ENCODE assay signal across 35 cellular contexts in genomic region chr7:25575634-25576033, GRCh38.
"Had no signal": no experiment of that assay in that cellular context is flagged by ENCODE, and none has a peak within 500 bp of the region (broad histone marks: within the 10 kb centered on the region; RNA-seq: fewer than 3 reads in every experiment).

No MANE protein-coding gene starts in this region.

- ATAC-seq: activated CD4-positive, alpha-beta T cell treated with anti-CD3 and anti-CD28 coated beads for 36 hours; activated CD8-positive, alpha-beta memory T cell treated with anti-CD3 and anti-CD28 coated beads, Interleukin-2, amount 10 ng/mL, durations not matched to agents 7 days and 5 days; activated CD8-positive, alpha-beta T cell treated with anti-CD3 and anti-CD28 coated beads, Interleukin-2, amount 10 ng/mL, durations not matched to agents 7 days and 5 days; activated naive CD8-positive, alpha-beta T cell treated with anti-CD3 and anti-CD28 coated beads, Interleukin-2, amount 50 U/mL, for 24 hours; body of pancreas; gastroesophageal sphincter; T-helper 17 cell had no signal

- H3K9me3 ChIP-seq: adrenal gland, body of pancreas, breast epithelium, colonic mucosa, esophagus squamous epithelium, gastroesophageal sphincter had no signal

- H3K36me3 ChIP-seq: adrenal gland, breast epithelium, cardiac muscle cell, colonic mucosa, esophagus squamous epithelium, gastroesophageal sphincter had no signal

- H3K36me3 Mint-ChIP-seq: activated CD4-positive, alpha-beta memory T cell treated with anti-CD3 and anti-CD28 coated beads for 36 hours; activated CD8-positive, alpha-beta memory T cell treated with anti-CD3 and anti-CD28 coated beads, Interleukin-2, amount 10 ng/mL, durations not matched to agents 7 days and 5 days; activated naive CD4-positive, alpha-beta T cell treated with anti-CD3 and anti-CD28 coated beads, Interleukin-2, amount 50 U/mL, for 24 hours; activated naive CD8-positive, alpha-beta T cell treated with anti-CD3 and anti-CD28 coated beads for 36 hours had no signal

- H3K27ac Mint-ChIP-seq: activated CD4-positive, alpha-beta memory T cell treated with anti-CD3 and anti-CD28 coated beads for 36 hours; activated CD4-positive, alpha-beta T cell treated with anti-CD3 and anti-CD28 coated beads for 36 hours; activated CD4-positive, alpha-beta T cell treated with anti-CD3 and anti-CD28 coated beads, Interleukin-2, amount 10 ng/mL, durations not matched to agents 24 days and 14 days; activated CD8-positive, alpha-beta memory T cell treated with anti-CD3 and anti-CD28 coated beads, Interleukin-2, amount 10 ng/mL, durations not matched to agents 7 days and 5 days; activated CD8-positive, alpha-beta T cell treated with anti-CD3 and anti-CD28 coated beads, Interleukin-2, amount 10 ng/mL, durations not matched to agents 7 days and 5 days; activated naive CD4-positive, alpha-beta T cell treated with anti-CD3 and anti-CD28 coated beads for 36 hours; activated naive CD4-positive, alpha-beta T cell treated with anti-CD3 and anti-CD28 coated beads, Interleukin-2, amount 50 U/mL, for 24 hours; activated naive CD8-positive, alpha-beta T cell treated with anti-CD3 and anti-CD28 coated beads for 36 hours; activated naive CD8-positive, alpha-beta T cell treated with anti-CD3 and anti-CD28 coated beads, Interleukin-2, amount 50 U/mL, for 24 hours; activated T-helper 1 cell treated with anti-CD3 and anti-CD28 coated beads, Interleukin-12 subunit alpha, Interleukin-12 subunit beta, Interleukin-2, Interleukin-4 antibody, amounts not matched to agents 30 ng/mL and 10 ng/mL and 1 ng/mL, durations not matched to agents 14 hours and 24 hours and 36 hours; activated T-helper 2 cell treated with anti-CD3 and anti-CD28 coated beads, Interferon-gamma antibody, Interleukin-2, Interleukin-4, amounts not matched to agents 10 μg/mL and 5 μg/mL and 100 μg/mL, durations not matched to agents 14 hours and 24 hours and 36 hours; T-helper 17 cell; T-helper 2 cell treated with Interferon-gamma antibody and Interleukin-4, amounts not matched to agents 5 μg/mL and 100 μg/mL, for 36 hours had no signal

- H3K4me3 ChIP-seq: adrenal gland, body of pancreas, breast epithelium, cardiac muscle cell, colonic mucosa, esophagus squamous epithelium, gastroesophageal sphincter had no signal

- H3K9me3 Mint-ChIP-seq: activated CD4-positive, alpha-beta memory T cell treated with anti-CD3 and anti-CD28 coated beads for 36 hours; activated CD4-positive, alpha-beta T cell treated with anti-CD3 and anti-CD28 coated beads, Interleukin-2, amount 10 ng/mL, durations not matched to agents 24 days and 14 days; activated naive CD4-positive, alpha-beta T cell treated with anti-CD3 and anti-CD28 coated beads for 36 hours; activated naive CD4-positive, alpha-beta T cell treated with anti-CD3 and anti-CD28 coated beads, Interleukin-2, amount 50 U/mL, for 24 hours; activated naive CD8-positive, alpha-beta T cell treated with anti-CD3 and anti-CD28 coated beads for 36 hours; activated naive CD8-positive, alpha-beta T cell treated with anti-CD3 and anti-CD28 coated beads, Interleukin-2, amount 50 U/mL, for 24 hours; activated T-helper 1 cell treated with anti-CD3 and anti-CD28 coated beads, Interleukin-12 subunit alpha, Interleukin-12 subunit beta, Interleukin-2, Interleukin-4 antibody, amounts not matched to agents 30 ng/mL and 10 ng/mL and 1 ng/mL, durations not matched to agents 14 hours and 24 hours and 36 hours; activated T-helper 2 cell treated with anti-CD3 and anti-CD28 coated beads, Interferon-gamma antibody, Interleukin-2, Interleukin-4, amounts not matched to agents 10 μg/mL and 5 μg/mL and 100 μg/mL, durations not matched to agents 14 hours and 24 hours and 36 hours; T-helper 2 cell treated with Interferon-gamma antibody and Interleukin-4, amounts not matched to agents 5 μg/mL and 100 μg/mL, for 36 hours had no signal

- H3K4me1 Mint-ChIP-seq: activated CD4-positive, alpha-beta T cell treated with anti-CD3 and anti-CD28 coated beads for 36 hours; activated CD4-positive, alpha-beta T cell treated with anti-CD3 and anti-CD28 coated beads, Interleukin-2, amount 10 ng/mL, durations not matched to agents 24 days and 14 days; activated CD8-positive, alpha-beta memory T cell treated with anti-CD3 and anti-CD28 coated beads, Interleukin-2, amount 10 ng/mL, durations not matched to agents 7 days and 5 days; activated naive CD4-positive, alpha-beta T cell treated with anti-CD3 and anti-CD28 coated beads, Interleukin-2, amount 50 U/mL, for 24 hours; activated naive CD8-positive, alpha-beta T cell treated with anti-CD3 and anti-CD28 coated beads, Interleukin-2, amount 50 U/mL, for 24 hours had no signal

- H3K27me3 ChIP-seq: adrenal gland, body of pancreas, breast epithelium, cardiac muscle cell, colonic mucosa, esophagus squamous epithelium, gastroesophageal sphincter had no signal

- H3K27me3 Mint-ChIP-seq: activated naive CD4-positive, alpha-beta T cell treated with anti-CD3 and anti-CD28 coated beads, Interleukin-2, amount 50 U/mL, for 24 hours had no signal

- H3K27ac ChIP-seq: adrenal gland, body of pancreas, breast epithelium, cardiac muscle cell, colonic mucosa, epithelial cell of prostate, esophagus squamous epithelium, gastroesophageal sphincter had no signal

- H3K4me3 Mint-ChIP-seq: activated CD4-positive, alpha-beta memory T cell treated with anti-CD3 and anti-CD28 coated beads for 36 hours; activated CD4-positive, alpha-beta T cell treated with anti-CD3 and anti-CD28 coated beads for 36 hours; activated CD4-positive, alpha-beta T cell treated with anti-CD3 and anti-CD28 coated beads, Interleukin-2, amount 10 ng/mL, durations not matched to agents 24 days and 14 days; activated CD8-positive, alpha-beta memory T cell treated with anti-CD3 and anti-CD28 coated beads, Interleukin-2, amount 10 ng/mL, durations not matched to agents 7 days and 5 days; activated CD8-positive, alpha-beta T cell treated with anti-CD3 and anti-CD28 coated beads, Interleukin-2, amount 10 ng/mL, durations not matched to agents 7 days and 5 days; activated naive CD4-positive, alpha-beta T cell treated with anti-CD3 and anti-CD28 coated beads for 36 hours; activated naive CD4-positive, alpha-beta T cell treated with anti-CD3 and anti-CD28 coated beads, Interleukin-2, amount 50 U/mL, for 24 hours; activated naive CD8-positive, alpha-beta T cell treated with anti-CD3 and anti-CD28 coated beads for 36 hours; activated naive CD8-positive, alpha-beta T cell treated with anti-CD3 and anti-CD28 coated beads, Interleukin-2, amount 50 U/mL, for 24 hours; activated T-helper 1 cell treated with anti-CD3 and anti-CD28 coated beads, Interleukin-12 subunit alpha, Interleukin-12 subunit beta, Interleukin-2, Interleukin-4 antibody, amounts not matched to agents 30 ng/mL and 10 ng/mL and 1 ng/mL, durations not matched to agents 14 hours and 24 hours and 36 hours; T-helper 17 cell; T-helper 2 cell treated with Interferon-gamma antibody and Interleukin-4, amounts not matched to agents 5 μg/mL and 100 μg/mL, for 36 hours had no signal

- H3K4me1 ChIP-seq: adrenal gland, body of pancreas, breast epithelium, esophagus squamous epithelium, gastroesophageal sphincter had no signal

- DNase-seq: activated CD4-positive, alpha-beta memory T cell treated with anti-CD3 and anti-CD28 coated beads for 36 hours; activated CD4-positive, alpha-beta T cell treated with anti-CD3 and anti-CD28 coated beads for 36 hours; activated CD4-positive, alpha-beta T cell treated with anti-CD3 and anti-CD28 coated beads, Interleukin-2, amount 10 ng/mL, durations not matched to agents 24 days and 14 days; activated CD4-positive, CD25-positive, alpha-beta regulatory T cell; activated CD4-positive, CD25-positive, alpha-beta regulatory T cell treated with anti-CD3 and anti-CD28 coated beads, Interleukin-2, amount 50 U/mL, for 72 hours; activated CD8-positive, alpha-beta memory T cell treated with anti-CD3 and anti-CD28 coated beads, Interleukin-2, amount 10 ng/mL, durations not matched to agents 7 days and 5 days; activated CD8-positive, alpha-beta memory T cell treated with anti-CD3 and anti-CD28 coated beads, Interleukin-2, amount 50 U/mL, for 4 hours; activated CD8-positive, alpha-beta T cell treated with anti-CD3 and anti-CD28 coated beads, Interleukin-2, amount 10 ng/mL, durations not matched to agents 7 days and 5 days; activated effector memory CD4-positive, alpha-beta T cell treated with anti-CD3 and anti-CD28 coated beads, Interleukin-2, amount 50 U/mL, for 16 hours; activated naive CD4-positive, alpha-beta T cell treated with anti-CD3 and anti-CD28 coated beads for 36 hours; activated naive CD8-positive, alpha-beta T cell treated with anti-CD3 and anti-CD28 coated beads for 36 hours; activated naive CD8-positive, alpha-beta T cell treated with anti-CD3 and anti-CD28 coated beads, Interleukin-2, amount 50 U/mL, for 24 hours; activated T-cell treated with anti-CD3 and anti-CD28 coated beads, Interleukin-2, amount 50 U/mL, for 1 hour; activated T-cell treated with anti-CD3 and anti-CD28 coated beads, Interleukin-2, amount 50 U/mL, for 48 hours; adrenal gland; amygdala; aorta; body of pancreas; central memory CD4-positive, alpha-beta T cell; cerebellar nuclear complex; colonic mucosa; effector CD8-positive, alpha-beta T cell; esophagus squamous epithelium; foreskin melanocyte; T-helper 1 cell; T-helper 17 cell; T1000 had no signal
